ENCODE assay signal across 8 cellular contexts in genomic region chr1:151104630-151105029, GRCh38. TPM values are rescaled to one million over a fixed set of nuclear protein-coding genes. Genes with fewer than 3 reads are reported as not detected.
"Had no signal": no experiment of that assay in that cellular context is flagged by ENCODE, and none has a peak within 500 bp of the region (broad histone marks: within the 10 kb centered on the region; RNA-seq: fewer than 3 reads in every experiment).

No MANE protein-coding gene starts in this region.

- ATAC-seq: HCT116 had no signal

- DNase-seq: GM23248, GOT3, H7, IMR-90, KBM-7 had no signal

RNA-seq across cellular contexts. Expression of gene SEMA6C, which starts 41.8 kb away (rescaled TPM):
- total RNA-seq: HT-29 had no signal

RNA-seq across cellular contexts. Expression of gene TNFAIP8L2, which starts 51.8 kb away (rescaled TPM):
- total RNA-seq: GM23248, H4, HT-29, IMR-90 had no signal
